In the genomic region with DNA sequence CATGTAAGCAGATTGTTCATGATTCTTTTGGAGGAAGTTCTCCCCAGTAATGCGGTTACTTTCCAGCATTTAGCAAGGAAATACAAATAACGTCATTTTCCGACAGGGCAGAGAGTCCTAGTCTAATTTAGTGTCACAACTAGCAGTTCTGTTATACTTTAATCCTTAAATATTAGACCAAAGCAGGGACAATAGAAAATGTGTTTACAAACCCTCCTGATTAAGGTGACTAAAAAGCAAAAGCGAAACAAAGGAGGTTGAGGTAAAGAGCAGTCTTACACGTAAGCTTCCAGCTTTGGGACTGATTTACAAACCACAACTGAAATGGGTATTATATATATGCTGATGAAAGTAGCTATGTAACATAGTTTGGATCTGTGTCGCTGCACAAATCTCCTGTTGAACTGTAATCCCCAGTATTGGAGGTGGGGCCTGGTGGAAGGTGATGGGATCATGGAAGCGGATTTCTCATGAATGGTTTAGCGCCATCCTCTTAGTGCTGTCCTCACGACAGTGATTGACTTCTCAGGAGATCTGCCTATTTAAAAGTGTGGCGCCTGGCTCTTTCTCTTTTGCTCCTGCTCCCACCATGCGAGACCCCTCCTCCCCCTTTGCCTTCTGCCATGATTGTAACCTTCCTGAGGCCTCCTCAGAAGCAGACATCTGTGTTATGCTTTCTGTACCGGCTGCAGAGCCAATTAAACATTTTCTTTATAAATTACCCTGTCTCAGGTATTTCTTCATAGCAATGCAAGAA, we compare ENCODE assay signal across 8 cellular contexts.
A peak's percentile ranks its signal among the peaks of the same experiment; 100 is the strongest.
DNase-seq lines count a peak whose midpoint lies in the region; ATAC-seq and TF ChIP-seq lines count a peak whose summit lies in the region.

No MANE protein-coding gene starts in this region.

- H3K4me3 ChIP-seq in left ventricle myocardium inferior (peak overlapping the region; percentile 42), uterus (no peak overlapping the region), PC-3 (ENCODE audit: low read length) (no peak overlapping the region)

- H3K27ac Mint-ChIP-seq in activated naive CD8-positive, alpha-beta T cell = no peak overlapping the region

- no peak overlapping the region for H3K9ac ChIP-seq in PC-3 (ENCODE audit: low read length)

- H3K36me3 ChIP-seq in left ventricle myocardium inferior = no peaks in the 10 kb centered on the region
- no peaks in the 10 kb centered on the region for H3K36me3 ChIP-seq in uterus
- no peaks in the 10 kb centered on the region for H3K36me3 ChIP-seq in PC-3 (ENCODE audit: low read depth, low read length)

- POLR2A ChIA-PET in PC-3 (lab: Charles Lee; ENCODE audit: unreplicated experiment) = no interaction called here

- H3K4me2 ChIP-seq in PC-3 (ENCODE audit: low read length) = no peak overlapping the region

- no peaks in the 10 kb centered on the region for H3K9me3 Mint-ChIP-seq in activated naive CD8-positive, alpha-beta T cell (ENCODE audit: low read depth)

- H3K27me3 ChIP-seq in left ventricle myocardium inferior (ENCODE audit: low read depth) = no peaks in the 10 kb centered on the region
- H3K27me3 ChIP-seq in uterus = no peaks in the 10 kb centered on the region
- peaks cover 35% of the 10 kb centered on the region for H3K27me3 ChIP-seq in PC-3 (ENCODE audit: low read length)

- H4K20me1 ChIP-seq in PC-3 (ENCODE audit: low read length) = no peaks in the 10 kb centered on the region

- H3K4me1 ChIP-seq in left ventricle myocardium inferior = peaks cover 32% of the 10 kb centered on the region
- H3K4me1 ChIP-seq in uterus = no peaks in the 10 kb centered on the region
- no peaks in the 10 kb centered on the region for H3K4me1 ChIP-seq in PC-3 (ENCODE audit: insufficient read depth, low read length)

- peak overlapping the region; percentile 76 for H3K4me3 Mint-ChIP-seq in activated naive CD8-positive, alpha-beta T cell

- DNase-seq in left ventricle myocardium inferior = no peak
- no peak for DNase-seq in Right ventricle myocardium superior
- no peak for DNase-seq in uterus
- DNase-seq in PC-3 = no peak
- no peak for DNase-seq in NK-92 treated with Interleukin-12 subunit alpha and Interleukin-12 subunit beta, amount 100 ng/mL, for 24 hours (lab: John Stamatoyannopoulos, UW)
- no peak for DNase-seq in stimulated activated CD4-positive, alpha-beta T cell treated with anti-CD3 and anti-CD28 coated beads, Interleukin-4, amount 100 ng/mL, for 24 hours

- TF ChIP-seq CTCF in left ventricle myocardium inferior (IDR thresholded peaks at IDR 0.05; ENCODE audit: borderline replicate concordance) (no peak), uterus (IDR thresholded peaks at IDR 0.05) (no peak), PC-3 (conservative IDR thresholded peaks at IDR 0.05; ENCODE audit: low read depth, low read length) (no peak)

- ATAC-seq in Right ventricle myocardium superior (ENCODE audit: poor library complexity) (no peak), HG03039 (IDR thresholded peaks at IDR 0.05; ENCODE audit: unreplicated experiment) (peak; percentile 75), PC-3 (no peak)

- no peaks in the 10 kb centered on the region for H3K36me3 Mint-ChIP-seq in activated naive CD8-positive, alpha-beta T cell

- H3K9me3 ChIP-seq in left ventricle myocardium inferior (replicated peaks) (no peaks in the 10 kb centered on the region), uterus (no peaks in the 10 kb centered on the region), PC-3 (ENCODE audit: low read length) (no peaks in the 10 kb centered on the region)

- no peaks in the 10 kb centered on the region for H3F3A ChIP-seq in PC-3 (ENCODE audit: low read length, unreplicated experiment)

- peaks cover 19% of the 10 kb centered on the region for H3K4me1 Mint-ChIP-seq in activated naive CD8-positive, alpha-beta T cell (ENCODE audit: low read depth)

- H2AFZ ChIP-seq in PC-3 (ENCODE audit: low read length) = no peak overlapping the region

- no peaks in the 10 kb centered on the region for H3K79me2 ChIP-seq in PC-3 (ENCODE audit: low read length)

- no peak for TF ChIP-seq POLR2A in uterus (IDR thresholded peaks at IDR 0.05)

- intact Hi-C loops in left ventricle myocardium inferior (cut with micrococcal nuclease) (no loop called here), Right ventricle myocardium superior (cut with DNase I) (no loop called here), uterus (cut with DNase I; ENCODE audit: low total_unique reads) (no loop called here), PC-3 (cut with micrococcal nuclease) (no loop called here)

- H3K9me2 ChIP-seq in PC-3 (replicated peaks; ENCODE audit: low read length) = no peaks in the 10 kb centered on the region

- BruUV-seq in PC-3 (replicated peaks; lab: Mats Ljungman, UMichigan) = no TSS peak

- peaks cover 2% of the 10 kb centered on the region for H3K27me3 Mint-ChIP-seq in activated naive CD8-positive, alpha-beta T cell

- H3K27ac ChIP-seq in left ventricle myocardium inferior (replicated peaks) = peak overlapping the region; percentile 76
- peak overlapping the region; percentile 42 to 71 for H3K27ac ChIP-seq in uterus
- no peak overlapping the region for H3K27ac ChIP-seq in PC-3 (ENCODE audit: low read length)

- CTCF ChIA-PET in PC-3 (lab: Charles Lee) = no interaction called here
